Comparison of ENCODE assay signal across 1 cellular context in genomic region chr1:28509705-28510349, GRCh38.
TF ChIP-seq lines count a peak whose summit lies in the region.

No MANE protein-coding gene starts in this region.

TF ChIP-seq in H1, 55 proteins besides CTCF, POLR2A, EP300 and RAD21 (continued from another document):
- peak; percentile 21; the same call in 1 of the 2 replicates for TF ChIP-seq NRF1 (IDR thresholded peaks at IDR 0.05; ENCODE audit: low read depth, low read length)
- TF ChIP-seq SIN3A (conservative IDR thresholded peaks at IDR 0.05 in 1 of 2, IDR thresholded peaks at IDR 0.05 in 1 of 2; ENCODE audit: low read depth in 1 of 2, low read length in 2 of 2), result peak in 1 of 2 experiments; percentile 16; a peak in 2 of 4 replicates
- TF ChIP-seq E2F6 (IDR thresholded peaks at IDR 0.05), result peak; percentile 13; the same call in 1 of the 2 replicates
- no peak for TF ChIP-seq PHF8 (conservative IDR thresholded peaks at IDR 0.05; ENCODE audit: low read depth, low read length)
- TF ChIP-seq POLR2AphosphoS5 (IDR thresholded peaks at IDR 0.05; ENCODE audit: low read depth, low read length), result peak; percentile 94
- TF ChIP-seq RBBP5 (IDR thresholded peaks at IDR 0.05; ENCODE audit: borderline replicate concordance, low read depth, low read length), result no peak
- TF ChIP-seq GTF2F1 (IDR thresholded peaks at IDR 0.05; ENCODE audit: borderline replicate concordance, low read depth, low read length), result no peak
- TF ChIP-seq ASH2L (IDR thresholded peaks at IDR 0.05; ENCODE audit: low read length), result peak; percentile 41
- peak; percentile 17; the same call in 1 of the 2 replicates for TF ChIP-seq USF2 (IDR thresholded peaks at IDR 0.05; ENCODE audit: low read length)
- peak; percentile 95 for TF ChIP-seq SIRT6 (IDR thresholded peaks at IDR 0.05; ENCODE audit: low read length)
- TF ChIP-seq RFX5 (IDR thresholded peaks at IDR 0.05; ENCODE audit: borderline replicate concordance, low read depth, low read length), result 0 out of 2 replicates have a peak, but pooled peaks have one; percentile 15
- TF ChIP-seq POU5F1 (IDR thresholded peaks at IDR 0.05; ENCODE audit: low read depth, low read length), result 0 out of 2 replicates have a peak, but pooled peaks have one; percentile 0
- peak; percentile 9 for TF ChIP-seq CHD2 (IDR thresholded peaks at IDR 0.05; ENCODE audit: low read length)
